18 cellular contexts compared by ENCODE assay signal in the genomic region with DNA sequence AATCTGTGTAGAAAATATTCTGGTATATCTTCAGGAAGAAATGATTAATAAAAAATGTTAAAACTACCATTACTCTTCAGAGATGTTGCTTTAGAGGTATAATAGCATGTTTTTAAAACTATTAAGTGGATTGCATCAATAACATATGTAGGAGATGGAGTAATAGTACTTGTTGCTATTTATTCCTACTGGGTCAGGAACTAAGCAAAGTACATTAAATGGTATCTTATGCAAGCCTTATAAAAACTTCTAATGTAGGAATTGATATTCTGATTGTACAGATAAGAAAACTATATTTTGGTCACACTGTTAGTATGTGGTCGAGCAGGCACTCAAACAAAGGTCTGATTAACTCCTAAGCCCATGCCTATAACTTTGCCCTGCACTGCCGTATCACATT.
"Had no signal": no experiment of that assay in that cellular context is flagged by ENCODE, and none has a peak within 500 bp of the region (broad histone marks: within the 10 kb centered on the region; RNA-seq: fewer than 3 reads in every experiment).

No MANE protein-coding gene starts in this region.

- H3K27ac Mint-ChIP-seq: activated CD4-positive, alpha-beta T cell treated with anti-CD3 and anti-CD28 coated beads for 36 hours; activated naive CD4-positive, alpha-beta T cell treated with anti-CD3 and anti-CD28 coated beads, Interleukin-2, amount 50 U/mL, for 72 hours; progenitor cell of endocrine pancreas; stimulated activated memory B cell treated with anti-CD40 and anti-IgM and Interleukin-4, amounts not matched to agents 10 μg/mL and 1 μg/mL and 100 μg/mL, for 72 hours; T-helper 2 cell treated with Interferon-gamma antibody and Interleukin-4, amounts not matched to agents 5 μg/mL and 100 μg/mL, for 36 hours; WTC11 had no signal

- H3K4me3 ChIP-seq: colonic mucosa, spleen, upper lobe of right lung had no signal

- H3K4me1 ChIP-seq: colonic mucosa, spleen, upper lobe of right lung had no signal

- H3K36me3 ChIP-seq: colonic mucosa, spleen, upper lobe of right lung had no signal

- H3K4me1 Mint-ChIP-seq: activated CD4-positive, alpha-beta T cell treated with anti-CD3 and anti-CD28 coated beads for 36 hours; stimulated activated memory B cell treated with anti-CD40 and anti-IgM and Interleukin-4, amounts not matched to agents 10 μg/mL and 1 μg/mL and 100 μg/mL, for 72 hours had no signal

- H3K4me3 Mint-ChIP-seq: activated CD4-positive, alpha-beta T cell treated with anti-CD3 and anti-CD28 coated beads for 36 hours; stimulated activated memory B cell treated with anti-CD40 and anti-IgM and Interleukin-4, amounts not matched to agents 10 μg/mL and 1 μg/mL and 100 μg/mL, for 72 hours; T-helper 2 cell treated with Interferon-gamma antibody and Interleukin-4, amounts not matched to agents 5 μg/mL and 100 μg/mL, for 36 hours; WTC11 had no signal

- H3K27me3 Mint-ChIP-seq: progenitor cell of endocrine pancreas had no signal

- H3K27ac ChIP-seq: colonic mucosa, spleen, upper lobe of right lung had no signal

- H3K9me3 ChIP-seq: colonic mucosa, upper lobe of right lung had no signal

- ATAC-seq: activated CD4-positive, alpha-beta T cell treated with anti-CD3 and anti-CD28 coated beads for 36 hours; activated naive CD4-positive, alpha-beta T cell treated with anti-CD3 and anti-CD28 coated beads, Interleukin-2, amount 50 U/mL, for 72 hours; stimulated activated memory B cell treated with anti-CD40 and anti-IgM and Interleukin-4, amounts not matched to agents 10 μg/mL and 1 μg/mL and 100 μg/mL, for 72 hours; upper lobe of right lung had no signal

- DNase-seq: activated CD4-positive, alpha-beta T cell treated with anti-CD3 and anti-CD28 coated beads for 36 hours; activated CD4-positive, alpha-beta T cell treated with anti-CD3 and anti-CD28 coated beads, Interleukin-2, amount 50 U/mL, for 48 hours; activated gamma-delta T cell treated with Interleukin-2 at 50 U/mL for 16 hours; caudate nucleus; colonic mucosa; erythroblast; islet precursor cell; occipital lobe; right cardiac atrium; spleen; stimulated activated CD4-positive, alpha-beta T cell treated with anti-CD3 and anti-CD28 coated beads, Interleukin-4, amount 100 ng/mL, for 4 hours; SW 1271; upper lobe of right lung had no signal

- H3K27me3 ChIP-seq: colonic mucosa, spleen, upper lobe of right lung had no signal
